Comparison of ENCODE assay signal across 1 cellular context in the genomic region with DNA sequence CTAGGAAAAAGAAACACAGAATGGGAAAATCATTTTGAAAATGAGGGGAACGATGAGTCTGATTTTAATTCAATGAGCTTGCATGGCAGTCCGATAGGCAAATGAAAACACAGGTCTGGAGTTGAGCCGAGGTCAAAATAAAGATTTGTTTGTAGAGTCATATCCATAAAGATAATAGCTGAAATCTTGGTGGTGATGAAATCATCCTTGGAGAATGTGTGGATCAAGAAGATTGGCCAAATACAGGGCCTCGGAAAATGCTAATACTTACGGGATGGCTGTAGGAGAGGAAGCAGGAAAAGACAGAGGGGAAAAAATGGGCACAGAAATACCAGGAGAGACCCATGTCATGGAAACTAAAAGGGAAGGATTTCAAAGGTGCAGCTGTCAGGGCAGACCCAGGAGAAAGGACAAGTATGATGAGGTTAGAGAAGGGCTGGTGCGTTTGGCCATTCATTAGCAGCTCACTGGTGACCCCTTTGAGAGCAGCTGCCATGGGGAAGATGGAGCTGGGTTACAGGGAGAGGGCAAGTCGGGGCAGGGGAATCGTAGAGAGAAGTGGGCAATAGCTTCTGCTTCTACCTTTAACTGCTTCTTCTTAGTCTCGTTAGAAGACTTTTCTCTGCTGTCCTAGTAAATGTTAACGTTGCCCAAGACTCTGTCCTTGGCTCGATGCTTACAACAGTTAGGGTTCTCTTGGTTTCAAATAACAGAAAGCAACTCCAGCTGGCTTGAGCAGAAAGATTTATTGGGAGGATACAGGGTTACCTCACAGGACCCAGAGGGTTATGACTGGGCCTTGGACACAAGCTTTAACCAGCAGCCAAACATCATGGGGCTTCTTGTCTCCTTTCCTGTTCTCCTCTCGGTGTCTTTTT.
TF ChIP-seq lines count a peak whose summit lies in the region.

No MANE protein-coding gene starts in this region.

TF ChIP-seq in WTC11, 78 proteins besides CTCF, POLR2A, EP300 and RAD21:
- TF ChIP-seq ESRRA (CRISPR knock-in tag; IDR thresholded peaks at IDR 0.05; ENCODE audit: borderline replicate concordance): no peak
- no peak for TF ChIP-seq NFE2L1 (CRISPR knock-in tag; IDR thresholded peaks at IDR 0.05)
- TF ChIP-seq HMGA2 (CRISPR knock-in tag; IDR thresholded peaks at IDR 0.05): no peak
- no peak for TF ChIP-seq ZNF121 (CRISPR knock-in tag; IDR thresholded peaks at IDR 0.05)
- TF ChIP-seq TEAD1 (CRISPR knock-in tag; IDR thresholded peaks at IDR 0.05): no peak
- TF ChIP-seq, protein P1, sequence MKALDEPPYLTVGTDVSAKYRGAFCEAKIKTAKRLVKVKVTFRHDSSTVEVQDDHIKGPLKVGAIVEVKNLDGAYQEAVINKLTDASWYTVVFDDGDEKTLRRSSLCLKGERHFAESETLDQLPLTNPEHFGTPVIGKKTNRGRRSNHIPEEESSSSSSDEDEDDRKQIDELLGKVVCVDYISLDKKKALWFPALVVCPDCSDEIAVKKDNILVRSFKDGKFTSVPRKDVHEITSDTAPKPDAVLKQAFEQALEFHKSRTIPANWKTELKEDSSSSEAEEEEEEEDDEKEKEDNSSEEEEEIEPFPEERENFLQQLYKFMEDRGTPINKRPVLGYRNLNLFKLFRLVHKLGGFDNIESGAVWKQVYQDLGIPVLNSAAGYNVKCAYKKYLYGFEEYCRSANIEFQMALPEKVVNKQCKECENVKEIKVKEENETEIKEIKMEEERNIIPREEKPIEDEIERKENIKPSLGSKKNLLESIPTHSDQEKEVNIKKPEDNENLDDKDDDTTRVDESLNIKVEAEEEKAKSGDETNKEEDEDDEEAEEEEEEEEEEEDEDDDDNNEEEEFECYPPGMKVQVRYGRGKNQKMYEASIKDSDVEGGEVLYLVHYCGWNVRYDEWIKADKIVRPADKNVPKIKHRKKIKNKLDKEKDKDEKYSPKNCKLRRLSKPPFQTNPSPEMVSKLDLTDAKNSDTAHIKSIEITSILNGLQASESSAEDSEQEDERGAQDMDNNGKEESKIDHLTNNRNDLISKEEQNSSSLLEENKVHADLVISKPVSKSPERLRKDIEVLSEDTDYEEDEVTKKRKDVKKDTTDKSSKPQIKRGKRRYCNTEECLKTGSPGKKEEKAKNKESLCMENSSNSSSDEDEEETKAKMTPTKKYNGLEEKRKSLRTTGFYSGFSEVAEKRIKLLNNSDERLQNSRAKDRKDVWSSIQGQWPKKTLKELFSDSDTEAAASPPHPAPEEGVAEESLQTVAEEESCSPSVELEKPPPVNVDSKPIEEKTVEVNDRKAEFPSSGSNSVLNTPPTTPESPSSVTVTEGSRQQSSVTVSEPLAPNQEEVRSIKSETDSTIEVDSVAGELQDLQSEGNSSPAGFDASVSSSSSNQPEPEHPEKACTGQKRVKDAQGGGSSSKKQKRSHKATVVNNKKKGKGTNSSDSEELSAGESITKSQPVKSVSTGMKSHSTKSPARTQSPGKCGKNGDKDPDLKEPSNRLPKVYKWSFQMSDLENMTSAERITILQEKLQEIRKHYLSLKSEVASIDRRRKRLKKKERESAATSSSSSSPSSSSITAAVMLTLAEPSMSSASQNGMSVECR (CRISPR knock-in tag; IDR thresholded peaks at IDR 0.05; ENCODE audit: borderline replicate concordance): no peak
- TF ChIP-seq PRRX2 (CRISPR knock-in tag; IDR thresholded peaks at IDR 0.05): no peak
- TF ChIP-seq, protein P2, sequence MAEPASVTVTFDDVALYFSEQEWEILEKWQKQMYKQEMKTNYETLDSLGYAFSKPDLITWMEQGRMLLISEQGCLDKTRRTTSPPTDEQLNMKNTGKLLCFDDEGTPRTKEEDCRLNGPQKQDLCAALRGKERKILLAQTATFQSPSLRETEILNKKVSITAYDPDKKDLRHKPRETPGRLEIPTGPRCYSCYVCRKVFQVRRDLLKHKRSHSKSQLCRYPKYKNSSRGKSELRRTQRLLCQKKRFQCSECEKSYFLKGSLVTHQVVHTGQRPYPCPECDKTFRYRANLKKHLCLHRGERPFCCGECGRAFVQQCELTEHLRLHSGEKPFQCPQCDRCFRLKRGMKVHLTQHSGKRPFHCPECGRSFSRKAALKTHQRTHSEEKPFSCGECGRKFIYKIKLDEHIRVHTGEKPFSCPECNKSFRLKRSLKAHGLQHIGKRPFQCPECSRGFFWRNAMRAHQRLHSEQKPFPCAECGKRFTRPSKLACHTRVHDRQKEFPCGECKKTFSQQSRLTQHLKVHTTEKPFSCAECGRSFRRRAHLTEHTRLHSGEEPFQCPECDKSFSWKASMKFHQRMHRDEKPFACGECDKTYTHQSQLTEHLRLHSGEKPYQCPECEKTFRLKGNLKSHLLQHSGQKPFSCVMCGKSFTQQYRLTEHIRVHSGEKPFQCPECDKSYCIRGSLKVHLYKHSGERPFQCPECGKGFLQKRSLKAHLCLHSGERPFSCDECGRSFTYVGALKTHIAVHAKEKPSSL (CRISPR knock-in tag; conservative IDR thresholded peaks at IDR 0.05): no peak
- no peak for TF ChIP-seq ELF4 (CRISPR knock-in tag; IDR thresholded peaks at IDR 0.05; ENCODE audit: low read depth)
- no peak for TF ChIP-seq RORB (CRISPR knock-in tag; IDR thresholded peaks at IDR 0.05)
- TF ChIP-seq, protein P3, sequence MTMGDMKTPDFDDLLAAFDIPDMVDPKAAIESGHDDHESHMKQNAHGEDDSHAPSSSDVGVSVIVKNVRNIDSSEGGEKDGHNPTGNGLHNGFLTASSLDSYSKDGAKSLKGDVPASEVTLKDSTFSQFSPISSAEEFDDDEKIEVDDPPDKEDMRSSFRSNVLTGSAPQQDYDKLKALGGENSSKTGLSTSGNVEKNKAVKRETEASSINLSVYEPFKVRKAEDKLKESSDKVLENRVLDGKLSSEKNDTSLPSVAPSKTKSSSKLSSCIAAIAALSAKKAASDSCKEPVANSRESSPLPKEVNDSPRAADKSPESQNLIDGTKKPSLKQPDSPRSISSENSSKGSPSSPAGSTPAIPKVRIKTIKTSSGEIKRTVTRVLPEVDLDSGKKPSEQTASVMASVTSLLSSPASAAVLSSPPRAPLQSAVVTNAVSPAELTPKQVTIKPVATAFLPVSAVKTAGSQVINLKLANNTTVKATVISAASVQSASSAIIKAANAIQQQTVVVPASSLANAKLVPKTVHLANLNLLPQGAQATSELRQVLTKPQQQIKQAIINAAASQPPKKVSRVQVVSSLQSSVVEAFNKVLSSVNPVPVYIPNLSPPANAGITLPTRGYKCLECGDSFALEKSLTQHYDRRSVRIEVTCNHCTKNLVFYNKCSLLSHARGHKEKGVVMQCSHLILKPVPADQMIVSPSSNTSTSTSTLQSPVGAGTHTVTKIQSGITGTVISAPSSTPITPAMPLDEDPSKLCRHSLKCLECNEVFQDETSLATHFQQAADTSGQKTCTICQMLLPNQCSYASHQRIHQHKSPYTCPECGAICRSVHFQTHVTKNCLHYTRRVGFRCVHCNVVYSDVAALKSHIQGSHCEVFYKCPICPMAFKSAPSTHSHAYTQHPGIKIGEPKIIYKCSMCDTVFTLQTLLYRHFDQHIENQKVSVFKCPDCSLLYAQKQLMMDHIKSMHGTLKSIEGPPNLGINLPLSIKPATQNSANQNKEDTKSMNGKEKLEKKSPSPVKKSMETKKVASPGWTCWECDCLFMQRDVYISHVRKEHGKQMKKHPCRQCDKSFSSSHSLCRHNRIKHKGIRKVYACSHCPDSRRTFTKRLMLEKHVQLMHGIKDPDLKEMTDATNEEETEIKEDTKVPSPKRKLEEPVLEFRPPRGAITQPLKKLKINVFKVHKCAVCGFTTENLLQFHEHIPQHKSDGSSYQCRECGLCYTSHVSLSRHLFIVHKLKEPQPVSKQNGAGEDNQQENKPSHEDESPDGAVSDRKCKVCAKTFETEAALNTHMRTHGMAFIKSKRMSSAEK (CRISPR knock-in tag; IDR thresholded peaks at IDR 0.05; ENCODE audit: borderline replicate concordance): no peak
- TF ChIP-seq, protein P4, sequence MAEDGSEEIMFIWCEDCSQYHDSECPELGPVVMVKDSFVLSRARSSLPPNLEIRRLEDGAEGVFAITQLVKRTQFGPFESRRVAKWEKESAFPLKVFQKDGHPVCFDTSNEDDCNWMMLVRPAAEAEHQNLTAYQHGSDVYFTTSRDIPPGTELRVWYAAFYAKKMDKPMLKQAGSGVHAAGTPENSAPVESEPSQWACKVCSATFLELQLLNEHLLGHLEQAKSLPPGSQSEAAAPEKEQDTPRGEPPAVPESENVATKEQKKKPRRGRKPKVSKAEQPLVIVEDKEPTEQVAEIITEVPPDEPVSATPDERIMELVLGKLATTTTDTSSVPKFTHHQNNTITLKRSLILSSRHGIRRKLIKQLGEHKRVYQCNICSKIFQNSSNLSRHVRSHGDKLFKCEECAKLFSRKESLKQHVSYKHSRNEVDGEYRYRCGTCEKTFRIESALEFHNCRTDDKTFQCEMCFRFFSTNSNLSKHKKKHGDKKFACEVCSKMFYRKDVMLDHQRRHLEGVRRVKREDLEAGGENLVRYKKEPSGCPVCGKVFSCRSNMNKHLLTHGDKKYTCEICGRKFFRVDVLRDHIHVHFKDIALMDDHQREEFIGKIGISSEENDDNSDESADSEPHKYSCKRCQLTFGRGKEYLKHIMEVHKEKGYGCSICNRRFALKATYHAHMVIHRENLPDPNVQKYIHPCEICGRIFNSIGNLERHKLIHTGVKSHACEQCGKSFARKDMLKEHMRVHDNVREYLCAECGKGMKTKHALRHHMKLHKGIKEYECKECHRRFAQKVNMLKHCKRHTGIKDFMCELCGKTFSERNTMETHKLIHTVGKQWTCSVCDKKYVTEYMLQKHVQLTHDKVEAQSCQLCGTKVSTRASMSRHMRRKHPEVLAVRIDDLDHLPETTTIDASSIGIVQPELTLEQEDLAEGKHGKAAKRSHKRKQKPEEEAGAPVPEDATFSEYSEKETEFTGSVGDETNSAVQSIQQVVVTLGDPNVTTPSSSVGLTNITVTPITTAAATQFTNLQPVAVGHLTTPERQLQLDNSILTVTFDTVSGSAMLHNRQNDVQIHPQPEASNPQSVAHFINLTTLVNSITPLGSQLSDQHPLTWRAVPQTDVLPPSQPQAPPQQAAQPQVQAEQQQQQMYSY (CRISPR knock-in tag; IDR thresholded peaks at IDR 0.05): no peak
- TF ChIP-seq, protein P5, sequence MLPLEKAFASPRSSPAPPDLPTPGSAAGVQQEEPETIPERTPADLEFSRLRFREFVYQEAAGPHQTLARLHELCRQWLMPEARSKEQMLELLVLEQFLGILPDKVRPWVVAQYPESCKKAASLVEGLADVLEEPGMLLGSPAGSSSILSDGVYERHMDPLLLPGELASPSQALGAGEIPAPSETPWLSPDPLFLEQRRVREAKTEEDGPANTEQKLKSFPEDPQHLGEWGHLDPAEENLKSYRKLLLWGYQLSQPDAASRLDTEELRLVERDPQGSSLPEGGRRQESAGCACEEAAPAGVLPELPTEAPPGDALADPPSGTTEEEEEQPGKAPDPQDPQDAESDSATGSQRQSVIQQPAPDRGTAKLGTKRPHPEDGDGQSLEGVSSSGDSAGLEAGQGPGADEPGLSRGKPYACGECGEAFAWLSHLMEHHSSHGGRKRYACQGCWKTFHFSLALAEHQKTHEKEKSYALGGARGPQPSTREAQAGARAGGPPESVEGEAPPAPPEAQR (CRISPR knock-in tag; IDR thresholded peaks at IDR 0.05): no peak
- TF ChIP-seq, protein P6, sequence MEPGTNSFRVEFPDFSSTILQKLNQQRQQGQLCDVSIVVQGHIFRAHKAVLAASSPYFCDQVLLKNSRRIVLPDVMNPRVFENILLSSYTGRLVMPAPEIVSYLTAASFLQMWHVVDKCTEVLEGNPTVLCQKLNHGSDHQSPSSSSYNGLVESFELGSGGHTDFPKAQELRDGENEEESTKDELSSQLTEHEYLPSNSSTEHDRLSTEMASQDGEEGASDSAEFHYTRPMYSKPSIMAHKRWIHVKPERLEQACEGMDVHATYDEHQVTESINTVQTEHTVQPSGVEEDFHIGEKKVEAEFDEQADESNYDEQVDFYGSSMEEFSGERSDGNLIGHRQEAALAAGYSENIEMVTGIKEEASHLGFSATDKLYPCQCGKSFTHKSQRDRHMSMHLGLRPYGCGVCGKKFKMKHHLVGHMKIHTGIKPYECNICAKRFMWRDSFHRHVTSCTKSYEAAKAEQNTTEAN (CRISPR knock-in tag; IDR thresholded peaks at IDR 0.05): no peak
- TF ChIP-seq ZBTB21 (CRISPR knock-in tag; IDR thresholded peaks at IDR 0.05; ENCODE audit: borderline replicate concordance): no peak
- no peak for TF ChIP-seq CREB1 (CRISPR knock-in tag; IDR thresholded peaks at IDR 0.05)
- TF ChIP-seq, protein P7, sequence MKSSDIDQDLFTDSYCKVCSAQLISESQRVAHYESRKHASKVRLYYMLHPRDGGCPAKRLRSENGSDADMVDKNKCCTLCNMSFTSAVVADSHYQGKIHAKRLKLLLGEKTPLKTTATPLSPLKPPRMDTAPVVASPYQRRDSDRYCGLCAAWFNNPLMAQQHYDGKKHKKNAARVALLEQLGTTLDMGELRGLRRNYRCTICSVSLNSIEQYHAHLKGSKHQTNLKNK (CRISPR knock-in tag; IDR thresholded peaks at IDR 0.05): no peak
- TF ChIP-seq NR2C2 (CRISPR knock-in tag; IDR thresholded peaks at IDR 0.05): no peak
- TF ChIP-seq, protein P8, sequence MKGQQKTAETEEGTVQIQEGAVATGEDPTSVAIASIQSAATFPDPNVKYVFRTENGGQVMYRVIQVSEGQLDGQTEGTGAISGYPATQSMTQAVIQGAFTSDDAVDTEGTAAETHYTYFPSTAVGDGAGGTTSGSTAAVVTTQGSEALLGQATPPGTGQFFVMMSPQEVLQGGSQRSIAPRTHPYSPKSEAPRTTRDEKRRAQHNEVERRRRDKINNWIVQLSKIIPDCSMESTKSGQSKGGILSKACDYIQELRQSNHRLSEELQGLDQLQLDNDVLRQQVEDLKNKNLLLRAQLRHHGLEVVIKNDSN (CRISPR knock-in tag; IDR thresholded peaks at IDR 0.05): no peak
- no peak for TF ChIP-seq ZNF423 (CRISPR knock-in tag; IDR thresholded peaks at IDR 0.05)
